ENCODE assay signal across 8 cellular contexts in the genomic region with DNA sequence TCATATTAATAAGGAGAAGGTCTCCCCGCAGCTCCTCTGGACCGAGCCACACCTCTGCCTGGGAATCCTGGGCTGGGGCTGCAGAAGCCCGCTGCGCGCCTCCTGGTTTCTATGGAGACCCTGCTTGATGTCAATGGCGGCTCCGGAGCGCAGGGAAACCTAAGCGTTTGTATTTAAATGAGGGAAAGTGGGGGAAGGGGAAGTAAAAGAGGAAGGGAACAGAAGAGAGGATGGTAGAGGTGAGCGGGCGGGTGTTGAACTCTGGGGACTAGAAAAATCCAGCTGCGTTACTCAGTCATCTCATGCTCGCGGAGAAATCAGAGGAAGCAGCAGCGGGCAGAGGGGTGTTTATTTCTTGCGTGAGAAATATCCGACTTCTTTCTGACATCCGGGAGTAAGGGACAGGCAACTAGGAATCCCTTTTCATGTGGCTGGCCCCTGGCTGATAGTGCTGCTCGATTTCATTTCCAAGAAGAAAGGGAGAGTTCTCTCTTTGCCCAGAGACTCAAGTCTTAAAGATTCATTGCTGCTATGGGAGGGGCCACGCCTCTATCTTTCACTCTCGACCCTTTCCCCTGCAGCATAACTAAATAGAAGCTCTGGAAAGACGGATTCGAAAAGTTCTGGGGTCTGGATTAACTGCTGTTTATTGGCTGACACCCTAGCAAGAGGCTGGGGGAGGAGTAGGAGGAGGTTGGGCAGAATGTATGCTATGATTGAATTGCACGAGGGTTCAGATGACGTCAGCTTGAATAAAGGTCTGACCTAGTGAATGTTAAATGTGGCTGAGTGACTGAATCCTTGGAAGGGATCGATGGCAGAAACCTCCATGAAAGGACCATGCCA.
DNase-seq lines count a peak whose midpoint lies in the region; ATAC-seq and TF ChIP-seq lines count a peak whose summit lies in the region.

No MANE protein-coding gene starts in this region.

- no peak for TF ChIP-seq CTCF in neural progenitor cell (IDR thresholded peaks at IDR 0.05)

- peak; percentile 62 for ATAC-seq in activated T-helper 17 cell treated with anti-CD3 and anti-CD28 coated beads, Interleukin-2, amount 50 U/mL, for 72 hours (replicated peaks)
- ATAC-seq in HG03280 (IDR thresholded peaks at IDR 0.05; ENCODE audit: unreplicated experiment) (no peak), HG03159 (IDR thresholded peaks at IDR 0.05; ENCODE audit: unreplicated experiment) (no peak)

- peaks cover 20% of the 10 kb centered on the region for H3K4me1 Mint-ChIP-seq in activated T-helper 17 cell treated with anti-CD3 and anti-CD28 coated beads, Interleukin-2, amount 50 U/mL, for 72 hours
- H3K4me1 Mint-ChIP-seq in neural progenitor cell = peaks cover 56% of the 10 kb centered on the region

- H3K9me3 ChIP-seq in neural progenitor cell (ENCODE audit: low read depth) = no peaks in the 10 kb centered on the region

- peak overlapping the region; percentile 59 for H3K4me3 ChIP-seq in neural progenitor cell

- H3K36me3 ChIP-seq in neural progenitor cell = no peaks in the 10 kb centered on the region

- H2AFZ ChIP-seq in neural progenitor cell (replicated peaks) = peak overlapping the region; percentile 98

- H4K20me1 ChIP-seq in neural progenitor cell (ENCODE audit: low read depth) = no peaks in the 10 kb centered on the region

- H3K36me3 Mint-ChIP-seq in activated T-helper 17 cell treated with anti-CD3 and anti-CD28 coated beads, Interleukin-2, amount 50 U/mL, for 72 hours (ENCODE audit: low read depth) = no peaks in the 10 kb centered on the region
- H3K36me3 Mint-ChIP-seq in neural progenitor cell = peaks cover 2% of the 10 kb centered on the region

- H3K27ac Mint-ChIP-seq in activated T-helper 17 cell treated with anti-CD3 and anti-CD28 coated beads, Interleukin-2, amount 50 U/mL, for 72 hours = peak overlapping the region; percentile 32
- peak overlapping the region; percentile 100 for H3K27ac Mint-ChIP-seq in neural progenitor cell

- peak; percentile 8 for DNase-seq in stimulated activated CD4-positive, alpha-beta T cell treated with anti-CD3 and anti-CD28 coated beads, Interleukin-2, amount 100 ng/mL, for 4 hours (ENCODE audit: low read depth)
- no peak for DNase-seq in stimulated activated CD4-positive, alpha-beta T cell treated with anti-CD3 and anti-CD28 coated beads, Interleukin-1b, Interleukin-23, amount 100 ng/mL, for 48 hours
- peak; percentile 76 for DNase-seq in NCI-H2171 treated with DMSO at 0.1 percent for 48 hours (lab: John Stamatoyannopoulos, UW)
- DNase-seq in foreskin melanocyte = peak; percentile 64
- peak; percentile 91 for DNase-seq in neural progenitor cell (ENCODE audit: low spot score)

- H3K4me2 ChIP-seq in neural progenitor cell = peak overlapping the region; percentile 89

- peaks cover 11% of the 10 kb centered on the region for H3F3A ChIP-seq in neural progenitor cell (ENCODE audit: low read depth)

- H3K9me3 Mint-ChIP-seq in activated T-helper 17 cell treated with anti-CD3 and anti-CD28 coated beads, Interleukin-2, amount 50 U/mL, for 72 hours = no peaks in the 10 kb centered on the region
- peaks cover 8% of the 10 kb centered on the region for H3K9me3 Mint-ChIP-seq in neural progenitor cell

- no peaks in the 10 kb centered on the region for H3K27me3 ChIP-seq in neural progenitor cell

- peak overlapping the region; percentile 80 for H3K27ac ChIP-seq in neural progenitor cell

- H3K79me2 ChIP-seq in neural progenitor cell (ENCODE audit: low read depth) = no peaks in the 10 kb centered on the region

- peaks cover 15% of the 10 kb centered on the region for H3K27me3 Mint-ChIP-seq in activated T-helper 17 cell treated with anti-CD3 and anti-CD28 coated beads, Interleukin-2, amount 50 U/mL, for 72 hours
- H3K27me3 Mint-ChIP-seq in neural progenitor cell (ENCODE audit: insufficient read depth, low read depth) = peaks cover 6% of the 10 kb centered on the region

- H3K9ac ChIP-seq in neural progenitor cell = peak overlapping the region; percentile 36

- peak overlapping the region; percentile 89 for H3K4me3 Mint-ChIP-seq in activated T-helper 17 cell treated with anti-CD3 and anti-CD28 coated beads, Interleukin-2, amount 50 U/mL, for 72 hours
- H3K4me3 Mint-ChIP-seq in neural progenitor cell = peak overlapping the region; percentile 92

- peaks cover 25% of the 10 kb centered on the region for H3K4me1 ChIP-seq in neural progenitor cell
